ENCODE assay signal across 11 cellular contexts in genomic region chr7:27163776-27164380, GRCh38. TPM values are rescaled to one million over a fixed set of nuclear protein-coding genes. Genes with fewer than 3 reads are reported as not detected.
DNase-seq lines count a peak whose midpoint lies in the region; ATAC-seq and TF ChIP-seq lines count a peak whose summit lies in the region.
"Had no signal": no experiment of that assay in that cellular context is flagged by ENCODE, and none has a peak within 500 bp of the region (broad histone marks: within the 10 kb centered on the region; RNA-seq: fewer than 3 reads in every experiment).

No MANE protein-coding gene starts in this region.

- H3K27ac ChIP-seq in tibial nerve: peak overlapping the region in 3 of 4 donors; percentile 71 to 88 (median 87)

- H3K36me3 Mint-ChIP-seq in activated CD8-positive, alpha-beta T cell treated with anti-CD3 and anti-CD28 coated beads, Interleukin-2, amount 10 ng/mL, durations not matched to agents 7 days and 5 days (ENCODE audit: low read depth): peaks cover 8% of the 10 kb centered on the region
- no peaks in the 10 kb centered on the region for H3K36me3 Mint-ChIP-seq in activated CD8-positive, alpha-beta T cell treated with anti-CD3 and anti-CD28 coated beads for 36 hours (ENCODE audit: low read depth)

- H3K9me3 ChIP-seq in adipocyte (ENCODE audit: control insufficient read depth, low read length) (no peaks in the 10 kb centered on the region), mucosa of descending colon (no peaks in the 10 kb centered on the region), tibial nerve (no peaks in the 10 kb centered on the region)

- TF ChIP-seq CTCF in activated CD8-positive, alpha-beta T cell treated with anti-CD3 and anti-CD28 coated beads for 36 hours (IDR thresholded peaks at IDR 0.05): no peak
- TF ChIP-seq CTCF in mucosa of descending colon (IDR thresholded peaks at IDR 0.05): no peak
- no peak for TF ChIP-seq CTCF in tibial nerve (IDR thresholded peaks at IDR 0.05)

- no peaks in the 10 kb centered on the region for H3K9me3 Mint-ChIP-seq in activated CD8-positive, alpha-beta T cell treated with anti-CD3 and anti-CD28 coated beads, Interleukin-2, amount 10 ng/mL, durations not matched to agents 7 days and 5 days (ENCODE audit: insufficient read depth)
- no peaks in the 10 kb centered on the region for H3K9me3 Mint-ChIP-seq in activated CD8-positive, alpha-beta T cell treated with anti-CD3 and anti-CD28 coated beads for 36 hours
- H3K9me3 Mint-ChIP-seq: T-helper 2 cell treated with Interferon-gamma antibody and Interleukin-4, amounts not matched to agents 5 μg/mL and 100 μg/mL, for 36 hours had no signal

- H3K4me3 Mint-ChIP-seq in activated CD8-positive, alpha-beta T cell treated with anti-CD3 and anti-CD28 coated beads, Interleukin-2, amount 10 ng/mL, durations not matched to agents 7 days and 5 days: no peak overlapping the region
- no peak overlapping the region for H3K4me3 Mint-ChIP-seq in activated CD8-positive, alpha-beta T cell treated with anti-CD3 and anti-CD28 coated beads for 36 hours
- H3K4me3 Mint-ChIP-seq: T-helper 2 cell treated with Interferon-gamma antibody and Interleukin-4, amounts not matched to agents 5 μg/mL and 100 μg/mL, for 36 hours had no signal

- H3K4me1 ChIP-seq in adipocyte (ENCODE audit: control insufficient read depth, insufficient read depth, low read length): peaks cover 46% of the 10 kb centered on the region
- H3K4me1 ChIP-seq in mucosa of descending colon (ENCODE audit: low read depth): peaks cover 10% of the 10 kb centered on the region
- H3K4me1 ChIP-seq in tibial nerve: peaks cover 0 to 72% (median 16%) of the 10 kb centered on the region in 4 donors

- peak overlapping the region; percentile 39 for H3K27ac Mint-ChIP-seq in activated CD8-positive, alpha-beta T cell treated with anti-CD3 and anti-CD28 coated beads, Interleukin-2, amount 10 ng/mL, durations not matched to agents 7 days and 5 days
- H3K27ac Mint-ChIP-seq in activated CD8-positive, alpha-beta T cell treated with anti-CD3 and anti-CD28 coated beads for 36 hours: no peak overlapping the region

- no peak for TF ChIP-seq POLR2A in tibial nerve (IDR thresholded peaks at IDR 0.05)

- peak overlapping the region; percentile 94 for H3K4me3 ChIP-seq in adipocyte (ENCODE audit: low read length)
- peak overlapping the region; percentile 48 for H3K4me3 ChIP-seq in mucosa of descending colon
- H3K4me3 ChIP-seq in tibial nerve: peak overlapping the region; percentile 47 to 74 (median 53)

- CTCF ChIA-PET in activated CD8-positive, alpha-beta T cell treated with anti-CD3 and anti-CD28 coated beads, Interleukin-2, amount 10 ng/mL, durations not matched to agents 7 days and 5 days (lab: Charles Lee): interaction anchor here (1.3 to 4.7 kb wide), 5 partner anchors 14 to 793 kb away, joined by 4 to 85 read pairs (median 9); no protein-coding TSS in a partner anchor
- CTCF ChIA-PET in activated CD8-positive, alpha-beta T cell treated with anti-CD3 and anti-CD28 coated beads for 36 hours (lab: Charles Lee): interaction anchor here (4.0 to 4.5 kb wide), 2 partner anchors 11 to 13 kb away, joined by 61 to 63 read pairs; partner anchors contain the start of genes HOXA10 and HOXA3

- peak overlapping the region; percentile 93 for H3K9ac ChIP-seq in adipocyte (ENCODE audit: low read length)

- peaks cover 12% of the 10 kb centered on the region for H3K4me1 Mint-ChIP-seq in activated CD8-positive, alpha-beta T cell treated with anti-CD3 and anti-CD28 coated beads, Interleukin-2, amount 10 ng/mL, durations not matched to agents 7 days and 5 days (ENCODE audit: low read depth)
- peaks cover 32% of the 10 kb centered on the region for H3K4me1 Mint-ChIP-seq in activated CD8-positive, alpha-beta T cell treated with anti-CD3 and anti-CD28 coated beads for 36 hours (ENCODE audit: low read depth)

- intact Hi-C loops in activated CD8-positive, alpha-beta T cell treated with anti-CD3 and anti-CD28 coated beads for 36 hours (cut with micrococcal nuclease): no loop called here
- intact Hi-C loops in mucosa of descending colon (cut with DNase I, micrococcal nuclease): loop anchor here (5.0 to 10.0 kb wide), 2 partner anchors 797 to 1299 kb away; no protein-coding TSS in a partner anchor

- 30 to 39% methylated on average over 23 of the region's 23 CpGs for WGBS in tibial nerve, 2 donors

- no peak for TF ChIP-seq EP300 in tibial nerve (IDR thresholded peaks at IDR 0.05)

- POLR2A ChIA-PET in activated CD8-positive, alpha-beta T cell treated with anti-CD3 and anti-CD28 coated beads, Interleukin-2, amount 10 ng/mL, durations not matched to agents 7 days and 5 days (lab: Charles Lee): no interaction called here
- POLR2A ChIA-PET in activated CD8-positive, alpha-beta T cell treated with anti-CD3 and anti-CD28 coated beads for 36 hours (lab: Charles Lee): interaction anchor here (0.6 kb wide), 1 partner anchor 38 kb away, joined by 3 read pairs; no protein-coding TSS in a partner anchor

- H3K27me3 Mint-ChIP-seq in activated CD8-positive, alpha-beta T cell treated with anti-CD3 and anti-CD28 coated beads, Interleukin-2, amount 10 ng/mL, durations not matched to agents 7 days and 5 days (ENCODE audit: low read depth): peaks cover 74% of the 10 kb centered on the region
- peaks cover 80% of the 10 kb centered on the region for H3K27me3 Mint-ChIP-seq in activated CD8-positive, alpha-beta T cell treated with anti-CD3 and anti-CD28 coated beads for 36 hours

- DNase-seq in activated CD8-positive, alpha-beta T cell treated with anti-CD3 and anti-CD28 coated beads, Interleukin-2, amount 10 ng/mL, durations not matched to agents 7 days and 5 days: no peak
- DNase-seq in activated CD8-positive, alpha-beta T cell treated with anti-CD3 and anti-CD28 coated beads for 36 hours: no peak
- DNase-seq in adipocyte (ENCODE audit: low read depth) (no peak), mucosa of descending colon (peak in 1 of 3 donors; percentile 49), tibial nerve (ENCODE audit: low spot score in 2 of 2) (no peak), NCI-H2029 (lab: John Stamatoyannopoulos, UW) (no peak), DMS53 treated with DMSO at 0.1 percent for 48 hours (lab: John Stamatoyannopoulos, UW; ENCODE audit: unreplicated experiment) (no peak)
- no peak for DNase-seq in stimulated activated CD4-positive, alpha-beta T cell treated with anti-CD3 and anti-CD28 coated beads, Interleukin-2, amount 100 ng/mL, for 48 hours
- DNase-seq: activated naive CD4-positive, alpha-beta T cell treated with anti-CD3 and anti-CD28 coated beads, Interleukin-2, amount 50 U/mL, for 16 hours; NCI-H226 had no signal

- H3K36me3 ChIP-seq in adipocyte (ENCODE audit: control insufficient read depth, insufficient read depth, low read length, severe bottlenecking) (peaks cover 5% of the 10 kb centered on the region), mucosa of descending colon (ENCODE audit: low read depth) (no peaks in the 10 kb centered on the region), tibial nerve (no peaks in the 10 kb centered on the region)

- ATAC-seq in activated CD8-positive, alpha-beta T cell treated with anti-CD3 and anti-CD28 coated beads, Interleukin-2, amount 10 ng/mL, durations not matched to agents 7 days and 5 days: no peak
- ATAC-seq in activated CD8-positive, alpha-beta T cell treated with anti-CD3 and anti-CD28 coated beads for 36 hours: no peak
- no peak for ATAC-seq in mucosa of descending colon

- H3K27me3 ChIP-seq in adipocyte (replicated peaks; ENCODE audit: control insufficient read depth, insufficient read depth, low read length) (no peaks in the 10 kb centered on the region), tibial nerve (peaks cover 0 to 91% of the 10 kb centered on the region in 2 donors)

RNA-seq across cellular contexts. Expression of gene HOXA9, which starts 1.5 kb away (rescaled TPM):
- total RNA-seq in activated CD8-positive, alpha-beta T cell treated with anti-CD3 and anti-CD28 coated beads, Interleukin-2, amount 10 ng/mL, durations not matched to agents 7 days and 5 days: not detected
- not detected for total RNA-seq in activated CD8-positive, alpha-beta T cell treated with anti-CD3 and anti-CD28 coated beads for 36 hours
- 10 to 100 TPM; 22.0 to 27.9 (median 25.0) TPM for total RNA-seq in mucosa of descending colon
- 10 to 100 TPM; 10.5 to 13.8 (median 12.7) TPM for total RNA-seq in tibial nerve

RNA-seq across cellular contexts. Expression of gene HOXA7, which starts 7.4 kb away (rescaled TPM):
- total RNA-seq in activated CD8-positive, alpha-beta T cell treated with anti-CD3 and anti-CD28 coated beads, Interleukin-2, amount 10 ng/mL, durations not matched to agents 7 days and 5 days: not detected
- total RNA-seq in activated CD8-positive, alpha-beta T cell treated with anti-CD3 and anti-CD28 coated beads for 36 hours: not detected
- total RNA-seq in mucosa of descending colon: 10 to 100 TPM; 17.1 to 29.8 (median 27.9) TPM
- 10 to 100 TPM in 2 of 4 donors, 1 to 10 TPM in 2; 8.7 to 16.9 (median 11.3) TPM for total RNA-seq in tibial nerve

RNA-seq across cellular contexts. Expression of gene HOXA10, which starts 10.2 kb away (rescaled TPM):
- total RNA-seq in activated CD8-positive, alpha-beta T cell treated with anti-CD3 and anti-CD28 coated beads, Interleukin-2, amount 10 ng/mL, durations not matched to agents 7 days and 5 days: not detected
- total RNA-seq in activated CD8-positive, alpha-beta T cell treated with anti-CD3 and anti-CD28 coated beads for 36 hours: not detected
- total RNA-seq in mucosa of descending colon (10 to 100 TPM; 25.0 to 56.9 (median 25.8) TPM), tibial nerve (10 to 100 TPM; 19.0 to 34.1 (median 24.9) TPM)

RNA-seq across cellular contexts. Expression of gene HOXA3, which starts 11.5 kb away (rescaled TPM):
- total RNA-seq in activated CD8-positive, alpha-beta T cell treated with anti-CD3 and anti-CD28 coated beads, Interleukin-2, amount 10 ng/mL, durations not matched to agents 7 days and 5 days: not detected
- total RNA-seq in activated CD8-positive, alpha-beta T cell treated with anti-CD3 and anti-CD28 coated beads for 36 hours: not detected
- total RNA-seq in mucosa of descending colon (10 to 100 TPM; 19.9 to 38.1 (median 20.5) TPM), tibial nerve (10 to 100 TPM in 1 of 4 donors, 1 to 10 TPM in 3; 7.0 to 18.8 (median 8.7) TPM)

RNA-seq across cellular contexts. Expression of gene HOXA6, which starts 16.3 kb away (rescaled TPM):
- total RNA-seq in activated CD8-positive, alpha-beta T cell treated with anti-CD3 and anti-CD28 coated beads, Interleukin-2, amount 10 ng/mL, durations not matched to agents 7 days and 5 days: not detected
- not detected for total RNA-seq in activated CD8-positive, alpha-beta T cell treated with anti-CD3 and anti-CD28 coated beads for 36 hours
- total RNA-seq in mucosa of descending colon (10 to 100 TPM; 20.2 to 39.5 (median 20.5) TPM), tibial nerve (10 to 100 TPM; 11.1 to 30.9 (median 18.7) TPM)

Comparison
In these comparisons a context has a peak if more than half of its experiments do, and no peak if none do; other contexts are left out.
1. RNA of gene HOXA9, which starts 1.5 kb away (total RNA-seq): 22.0 to 27.9 TPM in mucosa of descending colon and 10.5 to 13.8 TPM in tibial nerve; not detected in activated CD8-positive, alpha-beta T cell treated with anti-CD3 and anti-CD28 coated beads, Interleukin-2, amount 10 ng/mL, durations not matched to agents 7 days and 5 days and not detected in activated CD8-positive, alpha-beta T cell treated with anti-CD3 and anti-CD28 coated beads for 36 hours; every median in the first group is over 10 times any median in the second.
2. RNA of gene HOXA7, which starts 7.4 kb away (total RNA-seq): 17.1 to 29.8 TPM in mucosa of descending colon and 8.7 to 16.9 TPM in tibial nerve; not detected in activated CD8-positive, alpha-beta T cell treated with anti-CD3 and anti-CD28 coated beads, Interleukin-2, amount 10 ng/mL, durations not matched to agents 7 days and 5 days and not detected in activated CD8-positive, alpha-beta T cell treated with anti-CD3 and anti-CD28 coated beads for 36 hours; every median in the first group is over 4 times any median in the second.
3. RNA of gene HOXA10, which starts 10.2 kb away (total RNA-seq): 19.0 to 34.1 TPM in tibial nerve and 25.0 to 56.9 TPM in mucosa of descending colon; not detected in activated CD8-positive, alpha-beta T cell treated with anti-CD3 and anti-CD28 coated beads, Interleukin-2, amount 10 ng/mL, durations not matched to agents 7 days and 5 days and not detected in activated CD8-positive, alpha-beta T cell treated with anti-CD3 and anti-CD28 coated beads for 36 hours; every median in the first group is over 10 times any median in the second.
4. Peak in every context shown above with its lines, with median percentiles within 50 percentile points of each other: H3K4me3 ChIP-seq.